1 cellular context compared by ENCODE assay signal in genomic region chr12:45284096-45284901, GRCh38.
TF ChIP-seq lines count a peak whose summit lies in the region.

No MANE protein-coding gene starts in this region.

TF ChIP-seq in GM23338, 12 proteins besides CTCF, POLR2A, EP300 and RAD21 (continued from another document):
- no peak for TF ChIP-seq REST (IDR thresholded peaks at IDR 0.05; ENCODE audit: unreplicated experiment)
- no peak for TF ChIP-seq ZNF114 (CRISPR knock-in tag; IDR thresholded peaks at IDR 0.05)
- TF ChIP-seq EZH2phosphoT487 (IDR thresholded peaks at IDR 0.05; ENCODE audit: unreplicated experiment), result no peak
- no peak for TF ChIP-seq EZH2 (IDR thresholded peaks at IDR 0.05; ENCODE audit: low read depth, unreplicated experiment)
- no peak for TF ChIP-seq NANOG (IDR thresholded peaks at IDR 0.05; ENCODE audit: borderline replicate concordance)
- no peak for TF ChIP-seq CREB1 (CRISPR knock-in tag; IDR thresholded peaks at IDR 0.05; ENCODE audit: low read depth)
- no peak for TF ChIP-seq ZNF331 (CRISPR knock-in tag; IDR thresholded peaks at IDR 0.05; ENCODE audit: low read depth)
- TF ChIP-seq POLR2AphosphoS5 (IDR thresholded peaks at IDR 0.05; ENCODE audit: low read depth), result no peak
